Comparison of ENCODE assay signal across 1 cellular context in genomic region chr7:45881759-45882464, GRCh38.
TF ChIP-seq lines count a peak whose summit lies in the region.

No MANE protein-coding gene starts in this region.

TF ChIP-seq in HepG2, 621 proteins besides CTCF, POLR2A, EP300 and RAD21 (continued from another document and continues in another):
- TF ChIP-seq HMGXB3 (CRISPR knock-in tag; IDR thresholded peaks at IDR 0.05; ENCODE audit: borderline replicate concordance) (peak; percentile 89), IRF2 (CRISPR knock-in tag; IDR thresholded peaks at IDR 0.05) (peak; percentile 95), GATAD1 (CRISPR knock-in tag; IDR thresholded peaks at IDR 0.05) (peak; percentile 76), KLF12 (CRISPR knock-in tag; IDR thresholded peaks at IDR 0.05; ENCODE audit: borderline replicate concordance) (no peak), HNF4A (CRISPR knock-in tag; IDR thresholded peaks at IDR 0.05) (peak; percentile 95), ZNF333 (CRISPR knock-in tag; IDR thresholded peaks at IDR 0.05; ENCODE audit: borderline replicate concordance) (no peak), TFE3 (CRISPR knock-in tag; IDR thresholded peaks at IDR 0.05) (peak; percentile 96), HOXD1 (CRISPR knock-in tag; IDR thresholded peaks at IDR 0.05) (peak; percentile 91; the same call in 1 of the 2 replicates), ZNF260 (CRISPR knock-in tag; IDR thresholded peaks at IDR 0.05; ENCODE audit: borderline replicate concordance, low read depth) (no peak), ZNF784 (CRISPR knock-in tag; IDR thresholded peaks at IDR 0.05; ENCODE audit: borderline replicate concordance) (peak; percentile 82), ZNF30 (CRISPR knock-in tag; IDR thresholded peaks at IDR 0.05) (no peak), FOSL1 (CRISPR knock-in tag; IDR thresholded peaks at IDR 0.05; ENCODE audit: borderline replicate concordance) (peak; percentile 88), ZBTB39 (CRISPR knock-in tag; IDR thresholded peaks at IDR 0.05) (peak; percentile 95), SIX1 (CRISPR knock-in tag; IDR thresholded peaks at IDR 0.05; ENCODE audit: borderline replicate concordance) (peak; percentile 92), ZIK1 (CRISPR knock-in tag; IDR thresholded peaks at IDR 0.05; ENCODE audit: borderline replicate concordance, low read depth) (no peak), KLF9 (CRISPR knock-in tag; IDR thresholded peaks at IDR 0.05; ENCODE audit: low read depth) (no peak), FOXK2 (IDR thresholded peaks at IDR 0.05) (peak; percentile 93), XBP1 (CRISPR knock-in tag; IDR thresholded peaks at IDR 0.05) (peak; percentile 74), SRY (CRISPR knock-in tag; IDR thresholded peaks at IDR 0.05) (no peak), TEAD2 (CRISPR knock-in tag; IDR thresholded peaks at IDR 0.05) (no peak; the same call in 1 of the 2 replicates), DMTF1 (CRISPR knock-in tag; IDR thresholded peaks at IDR 0.05) (no peak), CHD2 (IDR thresholded peaks at IDR 0.05; ENCODE audit: low read depth, low read length) (no peak), HNRNPLL (IDR thresholded peaks at IDR 0.05; ENCODE audit: low read depth, low read length, poor library complexity, severe bottlenecking) (no peak), ZFP36L2 (CRISPR knock-in tag; IDR thresholded peaks at IDR 0.05) (no peak), ZNF672 (CRISPR knock-in tag; IDR thresholded peaks at IDR 0.05) (no peak), HNRNPL (IDR thresholded peaks at IDR 0.05; ENCODE audit: low read depth, low read length) (no peak), ZNF569 (CRISPR knock-in tag; IDR thresholded peaks at IDR 0.05; ENCODE audit: borderline replicate concordance) (peak; percentile 73; the same call in 1 of the 2 replicates), ZNF572 (CRISPR knock-in tag; IDR thresholded peaks at IDR 0.05) (no peak), NAIF1 (CRISPR knock-in tag; IDR thresholded peaks at IDR 0.05; ENCODE audit: borderline replicate concordance) (no peak), NPAS2 (CRISPR knock-in tag; IDR thresholded peaks at IDR 0.05; ENCODE audit: borderline replicate concordance) (no peak), ZKSCAN5 (CRISPR knock-in tag; IDR thresholded peaks at IDR 0.05) (no peak), ZSCAN20 (CRISPR knock-in tag; IDR thresholded peaks at IDR 0.05; ENCODE audit: borderline replicate concordance) (no peak), ZBTB3 (CRISPR knock-in tag; IDR thresholded peaks at IDR 0.05; ENCODE audit: borderline replicate concordance, low read depth) (peak; percentile 95), ZNF780A (CRISPR knock-in tag; IDR thresholded peaks at IDR 0.05) (peak; percentile 91), ZNF513 (CRISPR knock-in tag; conservative IDR thresholded peaks at IDR 0.05) (no peak), ZFYVE20 (CRISPR knock-in tag; IDR thresholded peaks at IDR 0.05; ENCODE audit: borderline replicate concordance, low read depth) (no peak), ZNF564 (CRISPR knock-in tag; IDR thresholded peaks at IDR 0.05) (peak; percentile 76; the same call in 1 of the 2 replicates)
- TF ChIP-seq, protein P1, sequence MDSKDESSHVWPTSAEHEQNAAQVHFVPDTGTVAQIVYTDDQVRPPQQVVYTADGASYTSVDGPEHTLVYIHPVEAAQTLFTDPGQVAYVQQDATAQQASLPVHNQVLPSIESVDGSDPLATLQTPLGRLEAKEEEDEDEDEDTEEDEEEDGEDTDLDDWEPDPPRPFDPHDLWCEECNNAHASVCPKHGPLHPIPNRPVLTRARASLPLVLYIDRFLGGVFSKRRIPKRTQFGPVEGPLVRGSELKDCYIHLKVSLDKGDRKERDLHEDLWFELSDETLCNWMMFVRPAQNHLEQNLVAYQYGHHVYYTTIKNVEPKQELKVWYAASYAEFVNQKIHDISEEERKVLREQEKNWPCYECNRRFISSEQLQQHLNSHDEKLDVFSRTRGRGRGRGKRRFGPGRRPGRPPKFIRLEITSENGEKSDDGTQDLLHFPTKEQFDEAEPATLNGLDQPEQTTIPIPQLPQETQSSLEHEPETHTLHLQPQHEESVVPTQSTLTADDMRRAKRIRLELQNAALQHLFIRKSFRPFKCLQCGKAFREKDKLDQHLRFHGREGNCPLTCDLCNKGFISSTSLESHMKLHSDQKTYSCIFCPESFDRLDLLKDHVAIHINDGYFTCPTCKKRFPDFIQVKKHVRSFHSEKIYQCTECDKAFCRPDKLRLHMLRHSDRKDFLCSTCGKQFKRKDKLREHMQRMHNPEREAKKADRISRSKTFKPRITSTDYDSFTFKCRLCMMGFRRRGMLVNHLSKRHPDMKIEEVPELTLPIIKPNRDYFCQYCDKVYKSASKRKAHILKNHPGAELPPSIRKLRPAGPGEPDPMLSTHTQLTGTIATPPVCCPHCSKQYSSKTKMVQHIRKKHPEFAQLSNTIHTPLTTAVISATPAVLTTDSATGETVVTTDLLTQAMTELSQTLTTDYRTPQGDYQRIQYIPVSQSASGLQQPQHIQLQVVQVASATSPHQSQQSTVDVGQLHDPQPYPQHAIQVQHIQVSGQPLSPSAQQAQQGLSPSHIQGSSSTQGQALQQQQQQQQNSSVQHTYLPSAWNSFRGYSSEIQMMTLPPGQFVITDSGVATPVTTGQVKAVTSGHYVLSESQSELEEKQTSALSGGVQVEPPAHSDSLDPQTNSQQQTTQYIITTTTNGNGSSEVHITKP (CRISPR knock-in tag; IDR thresholded peaks at IDR 0.05; ENCODE audit: low read depth) = peak; percentile 65
- TF ChIP-seq, protein P2, sequence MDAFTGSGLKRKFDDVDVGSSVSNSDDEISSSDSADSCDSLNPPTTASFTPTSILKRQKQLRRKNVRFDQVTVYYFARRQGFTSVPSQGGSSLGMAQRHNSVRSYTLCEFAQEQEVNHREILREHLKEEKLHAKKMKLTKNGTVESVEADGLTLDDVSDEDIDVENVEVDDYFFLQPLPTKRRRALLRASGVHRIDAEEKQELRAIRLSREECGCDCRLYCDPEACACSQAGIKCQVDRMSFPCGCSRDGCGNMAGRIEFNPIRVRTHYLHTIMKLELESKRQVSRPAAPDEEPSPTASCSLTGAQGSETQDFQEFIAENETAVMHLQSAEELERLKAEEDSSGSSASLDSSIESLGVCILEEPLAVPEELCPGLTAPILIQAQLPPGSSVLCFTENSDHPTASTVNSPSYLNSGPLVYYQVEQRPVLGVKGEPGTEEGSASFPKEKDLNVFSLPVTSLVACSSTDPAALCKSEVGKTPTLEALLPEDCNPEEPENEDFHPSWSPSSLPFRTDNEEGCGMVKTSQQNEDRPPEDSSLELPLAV (CRISPR knock-in tag; conservative IDR thresholded peaks at IDR 0.05; ENCODE audit: low read depth) = no peak
- TF ChIP-seq, protein P3, sequence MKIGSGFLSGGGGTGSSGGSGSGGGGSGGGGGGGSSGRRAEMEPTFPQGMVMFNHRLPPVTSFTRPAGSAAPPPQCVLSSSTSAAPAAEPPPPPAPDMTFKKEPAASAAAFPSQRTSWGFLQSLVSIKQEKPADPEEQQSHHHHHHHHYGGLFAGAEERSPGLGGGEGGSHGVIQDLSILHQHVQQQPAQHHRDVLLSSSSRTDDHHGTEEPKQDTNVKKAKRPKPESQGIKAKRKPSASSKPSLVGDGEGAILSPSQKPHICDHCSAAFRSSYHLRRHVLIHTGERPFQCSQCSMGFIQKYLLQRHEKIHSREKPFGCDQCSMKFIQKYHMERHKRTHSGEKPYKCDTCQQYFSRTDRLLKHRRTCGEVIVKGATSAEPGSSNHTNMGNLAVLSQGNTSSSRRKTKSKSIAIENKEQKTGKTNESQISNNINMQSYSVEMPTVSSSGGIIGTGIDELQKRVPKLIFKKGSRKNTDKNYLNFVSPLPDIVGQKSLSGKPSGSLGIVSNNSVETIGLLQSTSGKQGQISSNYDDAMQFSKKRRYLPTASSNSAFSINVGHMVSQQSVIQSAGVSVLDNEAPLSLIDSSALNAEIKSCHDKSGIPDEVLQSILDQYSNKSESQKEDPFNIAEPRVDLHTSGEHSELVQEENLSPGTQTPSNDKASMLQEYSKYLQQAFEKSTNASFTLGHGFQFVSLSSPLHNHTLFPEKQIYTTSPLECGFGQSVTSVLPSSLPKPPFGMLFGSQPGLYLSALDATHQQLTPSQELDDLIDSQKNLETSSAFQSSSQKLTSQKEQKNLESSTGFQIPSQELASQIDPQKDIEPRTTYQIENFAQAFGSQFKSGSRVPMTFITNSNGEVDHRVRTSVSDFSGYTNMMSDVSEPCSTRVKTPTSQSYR (CRISPR knock-in tag; IDR thresholded peaks at IDR 0.05; ENCODE audit: borderline replicate concordance) = peak; percentile 75; the same call in 1 of the 2 replicates
